15 cellular contexts compared by ENCODE assay signal in the genomic region with DNA sequence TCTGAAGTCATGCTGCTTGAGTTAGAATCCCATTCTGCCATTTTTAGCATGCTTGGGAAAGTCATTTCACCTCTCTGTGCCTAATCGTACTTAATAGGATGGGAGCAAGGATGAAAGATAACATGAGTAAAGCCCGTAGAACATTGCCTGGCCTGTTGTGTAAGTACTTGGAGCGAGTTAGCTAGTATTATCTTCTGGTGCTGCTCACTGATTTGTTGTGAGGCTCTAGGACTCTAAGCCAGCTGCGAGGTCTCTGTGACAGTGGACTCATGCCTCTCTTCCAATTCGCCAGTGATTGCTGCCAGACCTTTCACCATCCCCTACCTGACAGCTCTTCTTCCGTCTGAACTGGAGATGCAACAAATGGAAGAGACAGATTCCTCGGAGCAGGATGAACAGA. TPM values are rescaled to one million over a fixed set of nuclear protein-coding genes. Genes with fewer than 3 reads are reported as not detected.
DNase-seq lines count a peak whose midpoint lies in the region; ATAC-seq and TF ChIP-seq lines count a peak whose summit lies in the region.
"Had no signal": no experiment of that assay in that cellular context is flagged by ENCODE, and none has a peak within 500 bp of the region (broad histone marks: within the 10 kb centered on the region; RNA-seq: fewer than 3 reads in every experiment).

No MANE protein-coding gene starts in this region.

- BruUV-seq in IMR-90 (replicated peaks; lab: Mats Ljungman, UMichigan): no TSS peak

- no peak overlapping the region for H2BK12ac ChIP-seq in trophoblast cell (ENCODE audit: low read length)

- ATAC-seq in IMR-90 (ENCODE audit: low read depth) (no peak), heart left ventricle (peak; percentile 91 to 95 (median 94)), left ventricle myocardium superior (peak; percentile 93)

- H3K56ac ChIP-seq in IMR-90 (ENCODE audit: extremely low read depth, insufficient read depth, low read length): no peak overlapping the region

- no peak for TF ChIP-seq CTCF in IMR-90 (conservative IDR thresholded peaks at IDR 0.05; ENCODE audit: low read depth, low read length)
- no peak for TF ChIP-seq CTCF in heart left ventricle (IDR thresholded peaks at IDR 0.05)

- in situ Hi-C loops in IMR-90 (cut with MboI; ENCODE audit: low sequenced_read_pairs): no loop called here

- CTCF ChIA-PET in IMR-90 (lab: Yijun Ruan, JAX): interaction anchor here (0.8 kb wide), 1 partner anchor 12 kb away, joined by 3 read pairs; no protein-coding TSS in a partner anchor

- TF ChIP-seq POLR2A in IMR-90 (IDR thresholded peaks at IDR 0.05; ENCODE audit: low read depth, low read length) (no peak), heart left ventricle (IDR thresholded peaks at IDR 0.05) (no peak)

- H3K23ac ChIP-seq in IMR-90 (ENCODE audit: low read depth, low read length) (no peak overlapping the region), trophoblast cell (ENCODE audit: low read length) (no peak overlapping the region)

- DNase-seq in IMR-90 (no peak), heart left ventricle (peak in 4 of 5 donors; percentile 54 to 76 (median 68)), left ventricle myocardium superior (peak; percentile 52), mesenteric fat pad (ENCODE audit: low spot score) (peak; percentile 37), NCI-H2081 treated with DMSO at 0.1 percent for 48 hours (lab: John Stamatoyannopoulos, UW) (no peak), trophoblast cell (no peak)
- no peak for DNase-seq in stimulated activated CD4-positive, alpha-beta T cell treated with anti-CD3 and anti-CD28 coated beads, Interleukin-2, amount 100 ng/mL, for 24 hours
- DNase-seq: 8988T; CD4-positive, alpha-beta memory T cell; DMS153; DMS79; GDM1; GM23248 had no signal

- H3K79me1 ChIP-seq in IMR-90 (ENCODE audit: low read depth in 1 of 2, low read length in 2 of 2): no peaks in the 10 kb centered on the region
- no peaks in the 10 kb centered on the region for H3K79me1 ChIP-seq in trophoblast cell (ENCODE audit: low read length)

- no peak overlapping the region for H2BK120ac ChIP-seq in IMR-90 (ENCODE audit: low read depth, low read length)
- H2BK120ac ChIP-seq in trophoblast cell (ENCODE audit: insufficient read depth, low read length, poor library complexity): no peak overlapping the region

- no peak overlapping the region for H2AFZ ChIP-seq in IMR-90 (replicated peaks; ENCODE audit: low read length, poor library complexity)
- no peak overlapping the region for H2AFZ ChIP-seq in trophoblast cell (ENCODE audit: insufficient read depth, low read length, poor library complexity)
- H2AFZ ChIP-seq: GM23248 had no signal

- H4K5ac ChIP-seq in IMR-90 (ENCODE audit: low read depth, low read length): no peak overlapping the region

- H3K4me2 ChIP-seq in IMR-90 (ENCODE audit: low read depth, low read length) (no peak overlapping the region), trophoblast cell (ENCODE audit: low read length) (no peak overlapping the region)
- H3K4me2 ChIP-seq: BLaER1 had no signal

- peak overlapping the region; percentile 20 for H2AK9ac ChIP-seq in IMR-90 (replicated peaks; ENCODE audit: low read depth, low read length, poor library complexity)

- H3K9me1 ChIP-seq in IMR-90 (ENCODE audit: insufficient read depth, low read length): no peaks in the 10 kb centered on the region

- no peak overlapping the region for H3K14ac ChIP-seq in IMR-90 (replicated peaks; ENCODE audit: low read depth, low read length)
- H3K14ac ChIP-seq in trophoblast cell (ENCODE audit: low read length): no peak overlapping the region

- H3K36me3 ChIP-seq in IMR-90 (ENCODE audit: control insufficient read depth, insufficient read depth, low read length): peaks cover 57% of the 10 kb centered on the region
- peaks cover 0 to 100% (median 98%) of the 10 kb centered on the region in 9 donors for H3K36me3 ChIP-seq in heart left ventricle
- H3K36me3 ChIP-seq in trophoblast cell (ENCODE audit: control insufficient read depth in 1 of 2, insufficient read depth in 2 of 2, low read length in 2 of 2): peaks cover 41 to 50% of the 10 kb centered on the region in 2 experiments

- H3K18ac ChIP-seq in IMR-90 (ENCODE audit: low read depth, low read length) (no peak overlapping the region), trophoblast cell (ENCODE audit: low read length) (no peak overlapping the region)

- no peaks in the 10 kb centered on the region for H3K79me2 ChIP-seq in trophoblast cell (ENCODE audit: control insufficient read depth, insufficient read depth, low read length, poor library complexity)

- H2BK20ac ChIP-seq in IMR-90 (ENCODE audit: low read depth, low read length): no peak overlapping the region

- H3K9me3 ChIP-seq in IMR-90 (ENCODE audit: control insufficient read depth, insufficient read depth, low read length): no peaks in the 10 kb centered on the region
- H3K9me3 ChIP-seq in heart left ventricle: no peaks in the 10 kb centered on the region
- no peaks in the 10 kb centered on the region for H3K9me3 ChIP-seq in trophoblast cell (ENCODE audit: insufficient read depth, low read depth, low read length)
- H3K9me3 ChIP-seq: BLaER1, HAP-1 had no signal

- H2AK5ac ChIP-seq in IMR-90 (ENCODE audit: low read depth, low read length) (no peak overlapping the region), trophoblast cell (ENCODE audit: low read length) (no peak overlapping the region)

- no peak overlapping the region for H2BK15ac ChIP-seq in IMR-90 (ENCODE audit: low read depth, low read length)

- H3K27me3 ChIP-seq in IMR-90 (ENCODE audit: control insufficient read depth, insufficient read depth, low read length) (no peaks in the 10 kb centered on the region), heart left ventricle (no peaks in the 10 kb centered on the region), trophoblast cell (ENCODE audit: insufficient read depth, low read length) (no peaks in the 10 kb centered on the region)
- H3K27me3 ChIP-seq: BLaER1 had no signal

- H4K91ac ChIP-seq in IMR-90 (ENCODE audit: insufficient read depth, low read depth, low read length): no peak overlapping the region
- H4K91ac ChIP-seq in trophoblast cell (ENCODE audit: low read depth, low read length): no peak overlapping the region

- no peak overlapping the region for H3K4ac ChIP-seq in IMR-90 (ENCODE audit: low read depth, low read length)
- H3K4ac ChIP-seq in trophoblast cell (ENCODE audit: low read depth, low read length): no peak overlapping the region

- dilution Hi-C loops in IMR-90 (cut with HindIII; ENCODE audit: low sequenced_read_pairs, unreplicated experiment): no loop called here

- H4K12ac ChIP-seq in trophoblast cell (ENCODE audit: low read depth, low read length): no peak overlapping the region

- H3K9ac ChIP-seq in IMR-90 (ENCODE audit: low read depth, low read length) (no peak overlapping the region), trophoblast cell (ENCODE audit: low read length) (no peak overlapping the region)
- H3K9ac ChIP-seq: BLaER1, GM23248 had no signal

- no peaks in the 10 kb centered on the region for H3K4me1 ChIP-seq in IMR-90 (ENCODE audit: control insufficient read depth, insufficient read depth, low read length)
- H3K4me1 ChIP-seq in heart left ventricle: peaks cover 0 to 36% (median 6%) of the 10 kb centered on the region in 12 donors
- no peaks in the 10 kb centered on the region for H3K4me1 ChIP-seq in trophoblast cell (ENCODE audit: control insufficient read depth in 1 of 2, insufficient read depth in 2 of 2, low read length in 2 of 2)
- H3K4me1 ChIP-seq: BLaER1, HAP-1 had no signal

- no peak for TF ChIP-seq RAD21 in IMR-90 (IDR thresholded peaks at IDR 0.05; ENCODE audit: low read length)

- POLR2A ChIA-PET in IMR-90 (lab: Charles Lee; ENCODE audit: unreplicated experiment): no interaction called here

- no peak overlapping the region for H3K27ac ChIP-seq in IMR-90 (ENCODE audit: insufficient read depth, low read length)
- peak overlapping the region; percentile 56 to 91 (median 79) for H3K27ac ChIP-seq in heart left ventricle
- no peak overlapping the region for H3K27ac ChIP-seq in trophoblast cell (ENCODE audit: low read depth, low read length)
- H3K27ac ChIP-seq: BLaER1, GM23248 had no signal

- H2BK5ac ChIP-seq in IMR-90 (ENCODE audit: low read depth, low read length, poor library complexity, severe bottlenecking) (no peak overlapping the region), trophoblast cell (ENCODE audit: low read depth, low read length, poor library complexity) (no peak overlapping the region)

- H4K20me1 ChIP-seq in IMR-90 (ENCODE audit: insufficient read depth, low read length): no peaks in the 10 kb centered on the region
- H4K20me1 ChIP-seq: BLaER1 had no signal

- H3K4me3 ChIP-seq in IMR-90 (ENCODE audit: insufficient read depth, low read depth, low read length) (no peak overlapping the region), heart left ventricle (no peak overlapping the region), trophoblast cell (ENCODE audit: low read depth, low read length) (no peak overlapping the region)
- H3K4me3 ChIP-seq: BLaER1, GM23248, HAP-1 had no signal

- intact Hi-C loops in IMR-90 (cut with micrococcal nuclease) (no loop called here), heart left ventricle (cut with DNase I) (no loop called here), left ventricle myocardium superior (cut with micrococcal nuclease) (no loop called here)

- H4K8ac ChIP-seq in IMR-90 (ENCODE audit: low read depth in 2 of 2, low read length in 2 of 2): no peak overlapping the region
- H4K8ac ChIP-seq in trophoblast cell (ENCODE audit: low read depth, low read length): no peak overlapping the region

- WGBS in IMR-90 (ENCODE audit: extremely low coverage in 2 of 2, insufficient read length in 1 of 2), 2 experiments: 85% methylated on average over 3 of the region's 7 CpGs; no CpG with 5 or more reads in 1 of the 2 experiments
- WGBS in heart left ventricle, 4 donors: 48 to 69% (median 62%) methylated on average over 7 of the region's 7 CpGs
- no CpG with 5 or more reads among the region's 7 CpGs for WGBS in trophoblast cell (ENCODE audit: extremely low coverage, insufficient coverage, insufficient read length)

TF ChIP-seq in IMR-90, 13 proteins besides CTCF, POLR2A, EP300 and RAD21 (continues in another document):
- TF ChIP-seq SMC3 (IDR thresholded peaks at IDR 0.05; ENCODE audit: low read depth, low read length) (no peak), MXI1 (IDR thresholded peaks at IDR 0.05; ENCODE audit: borderline replicate concordance, low read depth, low read length) (no peak)

RNA-seq across cellular contexts. Expression of a gene that starts 17.8 kb away (rescaled TPM):
- total RNA-seq in IMR-90 (2012; rRNA removed) (19.7 and 22.8 TPM in 2 replicates), heart left ventricle (10 to 100 TPM; 24.4 to 38.7 (median 28.4) TPM), left ventricle myocardium superior (32.2 TPM), mesenteric fat pad (36.8 TPM)
- polyA plus RNA-seq in IMR-90 (2012; rRNA removed) (14.3 and 21.0 TPM in 2 replicates), heart left ventricle (10 to 100 TPM; 18.5 to 24.7 TPM)
- polyA plus RNA-seq in IMR-90 (2012; cell fraction: cytosol; rRNA removed): 10.0 and 13.9 TPM in 2 replicates
- polyA plus RNA-seq in IMR-90 (2012; cell fraction: nucleus; rRNA removed; ENCODE audit: low replicate concordance): 15.2 and 21.3 TPM in 2 replicates
- polyA plus RNA-seq in trophoblast cell (2013): 14.4 and 15.2 TPM in 2 replicates

Comparison
In these comparisons a context has a peak if more than half of its experiments do, and no peak if none do; other contexts are left out.
1. DNase-seq: peak in heart left ventricle (4 of 5), left ventricle myocardium superior (single experiment) and mesenteric fat pad (single experiment); none in IMR-90 (single experiment), NCI-H2081 treated with DMSO at 0.1 percent for 48 hours (single experiment), stimulated activated CD4-positive, alpha-beta T cell treated with anti-CD3 and anti-CD28 coated beads, Interleukin-2, amount 100 ng/mL, for 24 hours (0 of 2) and trophoblast cell (0 of 2).
2. H3K27ac ChIP-seq: peak in heart left ventricle (12 of 12); none in IMR-90 (single experiment) and trophoblast cell (single experiment).